Comparison of ENCODE assay signal across 2 cellular contexts in the genomic region with DNA sequence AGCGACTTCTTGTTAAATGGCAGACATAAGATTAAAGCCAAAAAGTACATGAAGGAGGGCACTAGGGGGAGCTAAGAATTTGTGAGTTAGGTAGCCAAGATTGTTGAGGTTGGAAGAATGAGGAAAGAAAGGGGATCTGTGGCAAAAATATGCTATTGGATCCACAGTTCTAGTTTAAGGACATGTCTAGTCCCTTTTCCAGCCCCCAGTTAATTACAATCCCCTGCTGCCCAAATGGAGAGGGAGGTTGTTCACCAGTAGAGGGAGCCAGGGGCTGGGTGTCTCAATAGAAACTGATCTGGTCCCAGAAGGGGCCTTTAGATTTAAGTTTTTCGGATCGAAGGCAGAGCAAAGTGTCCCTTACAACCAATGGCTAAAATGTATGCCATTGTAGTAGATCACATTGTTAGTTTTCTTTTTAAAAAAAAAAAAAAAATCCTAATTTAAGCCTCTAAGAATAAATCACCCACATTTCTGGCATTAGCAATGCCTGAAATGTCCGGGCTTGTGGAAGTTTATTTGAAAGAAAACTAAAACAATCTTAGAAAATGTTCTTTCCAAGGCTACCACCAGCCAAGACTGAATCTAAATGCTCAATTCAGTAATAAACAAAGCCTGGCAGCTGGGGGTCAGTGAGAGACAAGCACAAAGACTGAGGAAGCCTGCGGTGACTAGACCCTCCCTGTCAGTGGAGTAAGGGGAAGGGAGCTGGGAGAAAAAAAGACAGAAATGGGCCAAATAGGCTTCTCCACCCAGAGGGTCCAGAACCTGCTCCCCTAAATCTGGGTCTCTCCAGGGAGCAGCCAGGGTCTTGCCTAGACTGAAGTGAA.
A peak's percentile ranks its signal among the peaks of the same experiment; 100 is the strongest.
TF ChIP-seq lines count a peak whose summit lies in the region.

No MANE protein-coding gene starts in this region.

TF ChIP-seq in HCT116, 20 proteins besides CTCF, POLR2A, EP300 and RAD21:
- TF ChIP-seq, protein P1, sequence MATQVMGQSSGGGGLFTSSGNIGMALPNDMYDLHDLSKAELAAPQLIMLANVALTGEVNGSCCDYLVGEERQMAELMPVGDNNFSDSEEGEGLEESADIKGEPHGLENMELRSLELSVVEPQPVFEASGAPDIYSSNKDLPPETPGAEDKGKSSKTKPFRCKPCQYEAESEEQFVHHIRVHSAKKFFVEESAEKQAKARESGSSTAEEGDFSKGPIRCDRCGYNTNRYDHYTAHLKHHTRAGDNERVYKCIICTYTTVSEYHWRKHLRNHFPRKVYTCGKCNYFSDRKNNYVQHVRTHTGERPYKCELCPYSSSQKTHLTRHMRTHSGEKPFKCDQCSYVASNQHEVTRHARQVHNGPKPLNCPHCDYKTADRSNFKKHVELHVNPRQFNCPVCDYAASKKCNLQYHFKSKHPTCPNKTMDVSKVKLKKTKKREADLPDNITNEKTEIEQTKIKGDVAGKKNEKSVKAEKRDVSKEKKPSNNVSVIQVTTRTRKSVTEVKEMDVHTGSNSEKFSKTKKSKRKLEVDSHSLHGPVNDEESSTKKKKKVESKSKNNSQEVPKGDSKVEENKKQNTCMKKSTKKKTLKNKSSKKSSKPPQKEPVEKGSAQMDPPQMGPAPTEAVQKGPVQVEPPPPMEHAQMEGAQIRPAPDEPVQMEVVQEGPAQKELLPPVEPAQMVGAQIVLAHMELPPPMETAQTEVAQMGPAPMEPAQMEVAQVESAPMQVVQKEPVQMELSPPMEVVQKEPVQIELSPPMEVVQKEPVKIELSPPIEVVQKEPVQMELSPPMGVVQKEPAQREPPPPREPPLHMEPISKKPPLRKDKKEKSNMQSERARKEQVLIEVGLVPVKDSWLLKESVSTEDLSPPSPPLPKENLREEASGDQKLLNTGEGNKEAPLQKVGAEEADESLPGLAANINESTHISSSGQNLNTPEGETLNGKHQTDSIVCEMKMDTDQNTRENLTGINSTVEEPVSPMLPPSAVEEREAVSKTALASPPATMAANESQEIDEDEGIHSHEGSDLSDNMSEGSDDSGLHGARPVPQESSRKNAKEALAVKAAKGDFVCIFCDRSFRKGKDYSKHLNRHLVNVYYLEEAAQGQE (IDR thresholded peaks at IDR 0.05; ENCODE audit: low read depth) = no peak
- TF ChIP-seq SRF (IDR thresholded peaks at IDR 0.05; ENCODE audit: low read depth) (no peak), YY1 (IDR thresholded peaks at IDR 0.05; ENCODE audit: extremely low read depth, insufficient replicate concordance, low read depth, low read length) (no peak), EZH2 (IDR thresholded peaks at IDR 0.05) (no peak), ZFX (IDR thresholded peaks at IDR 0.05) (no peak), ELF1 (IDR thresholded peaks at IDR 0.05; ENCODE audit: borderline replicate concordance, low read depth) (no peak), EGR1 (IDR thresholded peaks at IDR 0.05; ENCODE audit: low read depth) (no peak), TCF7L2 (IDR thresholded peaks at IDR 0.05; ENCODE audit: borderline replicate concordance, extremely low read depth, insufficient read depth, insufficient read length) (no peak)
- TF ChIP-seq, protein P2, sequence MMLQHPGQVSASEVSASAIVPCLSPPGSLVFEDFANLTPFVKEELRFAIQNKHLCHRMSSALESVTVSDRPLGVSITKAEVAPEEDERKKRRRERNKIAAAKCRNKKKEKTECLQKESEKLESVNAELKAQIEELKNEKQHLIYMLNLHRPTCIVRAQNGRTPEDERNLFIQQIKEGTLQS (IDR thresholded peaks at IDR 0.05) = no peak
- TF ChIP-seq, protein P3, sequence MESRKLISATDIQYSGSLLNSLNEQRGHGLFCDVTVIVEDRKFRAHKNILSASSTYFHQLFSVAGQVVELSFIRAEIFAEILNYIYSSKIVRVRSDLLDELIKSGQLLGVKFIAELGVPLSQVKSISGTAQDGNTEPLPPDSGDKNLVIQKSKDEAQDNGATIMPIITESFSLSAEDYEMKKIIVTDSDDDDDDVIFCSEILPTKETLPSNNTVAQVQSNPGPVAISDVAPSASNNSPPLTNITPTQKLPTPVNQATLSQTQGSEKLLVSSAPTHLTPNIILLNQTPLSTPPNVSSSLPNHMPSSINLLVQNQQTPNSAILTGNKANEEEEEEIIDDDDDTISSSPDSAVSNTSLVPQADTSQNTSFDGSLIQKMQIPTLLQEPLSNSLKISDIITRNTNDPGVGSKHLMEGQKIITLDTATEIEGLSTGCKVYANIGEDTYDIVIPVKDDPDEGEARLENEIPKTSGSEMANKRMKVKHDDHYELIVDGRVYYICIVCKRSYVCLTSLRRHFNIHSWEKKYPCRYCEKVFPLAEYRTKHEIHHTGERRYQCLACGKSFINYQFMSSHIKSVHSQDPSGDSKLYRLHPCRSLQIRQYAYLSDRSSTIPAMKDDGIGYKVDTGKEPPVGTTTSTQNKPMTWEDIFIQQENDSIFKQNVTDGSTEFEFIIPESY (IDR thresholded peaks at IDR 0.05; ENCODE audit: extremely low read depth, insufficient replicate concordance, low read length) = no peak
- TF ChIP-seq, protein P4, sequence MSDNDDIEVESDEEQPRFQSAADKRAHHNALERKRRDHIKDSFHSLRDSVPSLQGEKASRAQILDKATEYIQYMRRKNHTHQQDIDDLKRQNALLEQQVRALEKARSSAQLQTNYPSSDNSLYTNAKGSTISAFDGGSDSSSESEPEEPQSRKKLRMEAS (IDR thresholded peaks at IDR 0.05) = no peak

TF ChIP-seq in HepG2, 621 proteins besides CTCF, POLR2A, EP300 and RAD21:
- no peak for TF ChIP-seq KDM3A (CRISPR knock-in tag; IDR thresholded peaks at IDR 0.05; ENCODE audit: low read depth)
- TF ChIP-seq SMC3 (IDR thresholded peaks at IDR 0.05; ENCODE audit: low read length) = peak; percentile 41; the same call in 1 of the 2 replicates
